27 cellular contexts compared by ENCODE assay signal in genomic region chr11:74744277-74744676, GRCh38. TPM values are rescaled to one million over a fixed set of nuclear protein-coding genes. Genes with fewer than 3 reads are reported as not detected.
"Had no signal": no experiment of that assay in that cellular context is flagged by ENCODE, and none has a peak within 500 bp of the region (broad histone marks: within the 10 kb centered on the region; RNA-seq: fewer than 3 reads in every experiment).

No MANE protein-coding gene starts in this region.

- H3K4me3 ChIP-seq: adrenal gland, MG63, SK-N-MC had no signal

- DNase-seq: activated CD4-positive, alpha-beta T cell treated with anti-CD3 and anti-CD28 coated beads for 36 hours; activated gamma-delta T cell treated with Interleukin-2 at 50 U/mL for 16 hours; activated naive CD4-positive, alpha-beta T cell treated with anti-CD3 and anti-CD28 coated beads, Interleukin-2, amount 10 ng/mL, durations not matched to agents 7 days and 5 days; activated naive CD8-positive, alpha-beta T cell treated with anti-CD3 and anti-CD28 coated beads for 36 hours; activated T-cell treated with anti-CD3 and anti-CD28 coated beads for 4 hours; activated T-cell treated with anti-CD3 and anti-CD28 coated beads, Interleukin-2, amount 50 U/mL, for 48 hours; anterior cingulate cortex; cerebellar nuclear complex; MG63; MV-4-11; NCI-H1092 treated with DMSO at 0.1 percent for 48 hours; NCI-H1417 treated with DMSO at 0.1 percent for 48 hours; NCI-H1694; NCI-H2029; NCI-H345; NCI-H510A; NCI-H526 treated with DMSO at 0.1 percent for 48 hours; NCI-H82; T-helper 1 cell had no signal

- H3K9ac ChIP-seq: KMS-11 had no signal

- H3K27me3 ChIP-seq: adrenal gland, MG63 had no signal

- H3K27ac ChIP-seq: adrenal gland, KMS-11, SK-N-MC, VCaP had no signal

- H3K36me3 ChIP-seq: adrenal gland, MG63 had no signal

- H3K9me3 ChIP-seq: adrenal gland, MG63 had no signal

- H3K4me2 ChIP-seq: KMS-11 had no signal

RNA-seq across cellular contexts. Expression of gene CHRDL2, which starts 13.1 kb away (rescaled TPM):
- total RNA-seq: activated CD4-positive, alpha-beta T cell treated with anti-CD3 and anti-CD28 coated beads for 36 hours; activated naive CD8-positive, alpha-beta T cell treated with anti-CD3 and anti-CD28 coated beads for 36 hours; activated T-helper 2 cell treated with anti-CD3 and anti-CD28 coated beads, Interferon-gamma antibody, Interleukin-2, Interleukin-4, amounts not matched to agents 10 μg/mL and 5 μg/mL and 100 μg/mL, durations not matched to agents 14 hours and 24 hours and 36 hours; OCI-LY7; RPMI7951; T-helper 2 cell treated with Interferon-gamma antibody and Interleukin-4, amounts not matched to agents 100 ng/mL and 5 ng/mL, for 36 hours had no signal
